Comparison of ENCODE assay signal across 16 cellular contexts in the genomic region with DNA sequence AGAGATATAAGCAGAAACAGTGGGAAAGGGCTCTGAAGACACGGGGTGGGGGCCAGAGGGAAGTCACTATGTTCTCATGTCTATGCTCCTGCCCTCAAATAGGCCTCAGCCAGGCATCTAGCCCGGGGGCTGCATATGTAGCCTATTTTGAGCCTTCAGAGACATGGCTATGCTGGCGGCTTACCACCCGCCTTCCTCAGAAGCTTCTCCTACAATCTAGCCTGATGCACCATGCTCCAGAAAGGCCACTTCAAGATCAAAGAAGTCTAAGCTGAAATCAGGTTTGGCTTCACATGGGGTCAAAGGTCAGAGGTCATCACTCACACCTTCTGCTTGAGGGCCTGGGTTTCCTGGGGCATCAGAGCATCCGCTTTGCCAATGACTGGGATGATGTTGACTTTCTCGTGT. TPM values are rescaled to one million over a fixed set of nuclear protein-coding genes. Genes with fewer than 3 reads are reported as not detected.
DNase-seq lines count a peak whose midpoint lies in the region; ATAC-seq lines count a peak whose summit lies in the region.
"Had no signal": no experiment of that assay in that cellular context is flagged by ENCODE, and none has a peak within 500 bp of the region (broad histone marks: within the 10 kb centered on the region; RNA-seq: fewer than 3 reads in every experiment).

No MANE protein-coding gene starts in this region.

- CTCF ChIA-PET in T-cell (lab: Charles Lee) = interaction anchor here in 1 of 2 donors (3.0 kb wide), 1 partner anchor 10 kb away, joined by 21 read pairs; a partner anchor contains a TSS

- peaks cover 60% of the 10 kb centered on the region for H3K4me1 Mint-ChIP-seq in activated naive CD4-positive, alpha-beta T cell treated with anti-CD3 and anti-CD28 coated beads, Interleukin-2, amount 50 U/mL, for 24 hours
- peaks cover 67 to 74% (median 74%) of the 10 kb centered on the region in 3 donors for H3K4me1 Mint-ChIP-seq in T-cell
- peaks cover 53 to 63% of the 10 kb centered on the region in 2 donors for H3K4me1 Mint-ChIP-seq in effector memory CD8-positive, alpha-beta T cell (ENCODE audit: low read depth in 2 of 2)
- peaks cover 70% of the 10 kb centered on the region for H3K4me1 Mint-ChIP-seq in stimulated activated memory B cell treated with anti-CD40 and anti-IgM and Interleukin-4, amounts not matched to agents 10 μg/mL and 1 μg/mL and 100 μg/mL, for 72 hours

- H3K27me3 Mint-ChIP-seq in activated naive CD4-positive, alpha-beta T cell treated with anti-CD3 and anti-CD28 coated beads, Interleukin-2, amount 50 U/mL, for 24 hours = no peaks in the 10 kb centered on the region
- no peaks in the 10 kb centered on the region for H3K27me3 Mint-ChIP-seq in T-cell
- H3K27me3 Mint-ChIP-seq in effector memory CD8-positive, alpha-beta T cell = no peaks in the 10 kb centered on the region
- no peaks in the 10 kb centered on the region for H3K27me3 Mint-ChIP-seq in stimulated activated memory B cell treated with anti-CD40 and anti-IgM and Interleukin-4, amounts not matched to agents 10 μg/mL and 1 μg/mL and 100 μg/mL, for 72 hours

- ATAC-seq in T-cell (replicated peaks in 1 of 4) (no peak), HG03378 (IDR thresholded peaks at IDR 0.05; ENCODE audit: unreplicated experiment) (no peak)
- no peak for ATAC-seq in effector memory CD8-positive, alpha-beta T cell (replicated peaks)
- ATAC-seq in stimulated activated memory B cell treated with anti-CD40 and anti-IgM and Interleukin-4, amounts not matched to agents 10 μg/mL and 1 μg/mL and 100 μg/mL, for 72 hours = no peak

- peaks cover 4% of the 10 kb centered on the region for H3K36me3 Mint-ChIP-seq in activated naive CD4-positive, alpha-beta T cell treated with anti-CD3 and anti-CD28 coated beads, Interleukin-2, amount 50 U/mL, for 24 hours
- peaks cover 8% of the 10 kb centered on the region for H3K36me3 Mint-ChIP-seq in T-cell
- peaks cover 29% of the 10 kb centered on the region for H3K36me3 Mint-ChIP-seq in effector memory CD8-positive, alpha-beta T cell (ENCODE audit: insufficient read depth)
- peaks cover 19% of the 10 kb centered on the region for H3K36me3 Mint-ChIP-seq in stimulated activated memory B cell treated with anti-CD40 and anti-IgM and Interleukin-4, amounts not matched to agents 10 μg/mL and 1 μg/mL and 100 μg/mL, for 72 hours

- DNase-seq in activated naive CD4-positive, alpha-beta T cell treated with Interleukin-2 at 50 U/mL for 16 hours = no peak
- DNase-seq in T-cell = no peak
- no peak for DNase-seq in effector memory CD8-positive, alpha-beta T cell
- DNase-seq in NCI-H146 (lab: John Stamatoyannopoulos, UW) = no peak
- DNase-seq in NK-92 (lab: John Stamatoyannopoulos, UW; ENCODE audit: unreplicated experiment) = no peak
- DNase-seq: activated gamma-delta T cell, caudate nucleus, foreskin melanocyte, mammary epithelial cell, NCI-H526 treated with DMSO at 0.1 percent for 48 hours, RPMI8226, small intestine, substantia nigra had no signal

- POLR2A ChIA-PET in T-cell (lab: Charles Lee) = interaction anchor here in 1 of 2 donors (0.6 kb wide), 1 partner anchor 27 kb away, joined by 3 read pairs; no protein-coding TSS in a partner anchor

- peak overlapping the region; percentile 89 for H3K4me3 Mint-ChIP-seq in activated naive CD4-positive, alpha-beta T cell treated with anti-CD3 and anti-CD28 coated beads, Interleukin-2, amount 50 U/mL, for 24 hours
- H3K4me3 Mint-ChIP-seq in T-cell = peak overlapping the region; percentile 80 to 100 (median 99)
- H3K4me3 Mint-ChIP-seq in effector memory CD8-positive, alpha-beta T cell = peak overlapping the region; percentile 97 to 100
- H3K4me3 Mint-ChIP-seq in stimulated activated memory B cell treated with anti-CD40 and anti-IgM and Interleukin-4, amounts not matched to agents 10 μg/mL and 1 μg/mL and 100 μg/mL, for 72 hours = peak overlapping the region; percentile 87

- no peaks in the 10 kb centered on the region for H3K9me3 Mint-ChIP-seq in activated naive CD4-positive, alpha-beta T cell treated with anti-CD3 and anti-CD28 coated beads, Interleukin-2, amount 50 U/mL, for 24 hours
- no peaks in the 10 kb centered on the region for H3K9me3 Mint-ChIP-seq in T-cell
- no peaks in the 10 kb centered on the region for H3K9me3 Mint-ChIP-seq in effector memory CD8-positive, alpha-beta T cell
- H3K9me3 Mint-ChIP-seq in stimulated activated memory B cell treated with anti-CD40 and anti-IgM and Interleukin-4, amounts not matched to agents 10 μg/mL and 1 μg/mL and 100 μg/mL, for 72 hours = no peaks in the 10 kb centered on the region

- peak overlapping the region; percentile 93 for H3K27ac Mint-ChIP-seq in activated naive CD4-positive, alpha-beta T cell treated with anti-CD3 and anti-CD28 coated beads, Interleukin-2, amount 50 U/mL, for 24 hours
- peak overlapping the region; percentile 99 to 100 for H3K27ac Mint-ChIP-seq in T-cell
- peak overlapping the region; percentile 97 to 100 for H3K27ac Mint-ChIP-seq in effector memory CD8-positive, alpha-beta T cell
- peak overlapping the region; percentile 98 for H3K27ac Mint-ChIP-seq in stimulated activated memory B cell treated with anti-CD40 and anti-IgM and Interleukin-4, amounts not matched to agents 10 μg/mL and 1 μg/mL and 100 μg/mL, for 72 hours

RNA-seq across cellular contexts. Expression of a gene that starts 1.6 kb away (rescaled TPM):
- 100 to 1,000 TPM; 191 to 259 (median 229) TPM for total RNA-seq in T-cell

RNA-seq across cellular contexts. Expression of a gene that starts 6.2 kb away (rescaled TPM):
- total RNA-seq in T-cell = 1 to 10 TPM in 2 of 5 donors, under 1 TPM in 1, not detected in 2; 0.91 to 1.3 (median 1.1) TPM
- total RNA-seq: mammary epithelial cell had no signal

RNA-seq across cellular contexts. Expression of a gene that starts 10.5 kb away (rescaled TPM):
- total RNA-seq in T-cell = 10 to 100 TPM; 24.0 to 60.1 (median 52.5) TPM

RNA-seq across cellular contexts. Expression of a gene that starts 14.4 kb away (rescaled TPM):
- 10 to 100 TPM in 3 of 5 donors, 1 to 10 TPM in 2; 7.3 to 17.5 (median 16.4) TPM for total RNA-seq in T-cell

RNA-seq across cellular contexts. Expression of a gene that starts 25.7 kb away (rescaled TPM):
- total RNA-seq in T-cell = 10 to 100 TPM; 38.9 to 80.3 (median 73.3) TPM
